Comparison of ENCODE assay signal across 8 cellular contexts in the genomic region with DNA sequence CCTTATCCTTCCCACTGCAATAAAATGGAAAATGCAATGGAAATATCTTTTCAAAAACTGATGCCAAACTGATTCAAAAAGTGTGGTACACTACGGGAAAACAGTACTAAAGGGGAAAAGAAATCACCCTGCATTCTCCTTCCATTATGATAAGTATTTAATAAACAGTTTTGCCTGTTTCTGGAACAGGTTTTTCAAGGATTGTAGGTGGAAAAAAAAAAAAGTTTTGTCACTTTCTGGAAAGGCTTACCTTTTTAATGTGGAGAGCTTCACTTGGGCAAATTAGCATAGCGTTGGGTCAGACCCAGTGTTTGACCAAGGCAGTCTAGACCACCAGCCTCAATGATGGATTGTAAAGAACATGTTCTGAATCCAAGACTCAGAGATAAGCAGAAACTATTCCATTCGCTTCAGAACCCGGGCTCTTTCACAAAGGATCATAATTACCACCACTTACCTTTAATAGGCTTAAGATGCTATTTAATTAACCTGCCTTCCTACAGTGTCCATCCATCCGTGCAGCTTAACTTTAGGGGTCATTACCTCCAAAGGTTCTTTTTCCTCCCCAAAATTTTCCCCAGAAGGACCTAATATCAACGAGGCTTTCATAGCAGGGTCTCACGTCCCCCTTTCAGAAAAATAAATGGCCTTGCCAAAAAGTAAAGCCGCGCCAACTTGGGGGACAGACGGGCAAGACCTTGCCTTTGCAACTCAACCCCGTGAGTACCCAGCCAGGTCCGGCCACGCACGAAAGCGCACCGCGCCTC. TPM values are rescaled to one million over a fixed set of nuclear protein-coding genes. Genes with fewer than 3 reads are reported as not detected.
DNase-seq lines count a peak whose midpoint lies in the region; ATAC-seq and TF ChIP-seq lines count a peak whose summit lies in the region.

No MANE protein-coding gene starts in this region.

- intact Hi-C loops in activated T-helper 2 cell treated with anti-CD3 and anti-CD28 coated beads, Interferon-gamma antibody, Interleukin-2, Interleukin-4, amounts not matched to agents 10 μg/mL and 5 μg/mL and 100 μg/mL, durations not matched to agents 14 hours and 24 hours and 36 hours (cut with micrococcal nuclease): loop anchor here (2.0 to 5.0 kb wide), 5 partner anchors 76 to 1138 kb away; partner anchors contain the start of genes ARL6, CLDND1 and CPOX
- intact Hi-C loops in tibial artery (cut with DNase I; ENCODE audit: low total_unique reads): no loop called here

- H3K36me3 ChIP-seq in kidney epithelial cell (ENCODE audit: control insufficient read depth, insufficient read depth, low read length): no peaks in the 10 kb centered on the region
- no peaks in the 10 kb centered on the region for H3K36me3 ChIP-seq in tibial artery

- no peak overlapping the region for H3K27ac Mint-ChIP-seq in activated CD8-positive, alpha-beta memory T cell treated with anti-CD3 and anti-CD28 coated beads, Interleukin-2, amount 10 ng/mL, durations not matched to agents 7 days and 5 days
- H3K27ac Mint-ChIP-seq in activated T-helper 2 cell treated with anti-CD3 and anti-CD28 coated beads, Interferon-gamma antibody, Interleukin-2, Interleukin-4, amounts not matched to agents 10 μg/mL and 5 μg/mL and 100 μg/mL, durations not matched to agents 14 hours and 24 hours and 36 hours: no peak overlapping the region

- H3K9me3 Mint-ChIP-seq in activated CD8-positive, alpha-beta memory T cell treated with anti-CD3 and anti-CD28 coated beads, Interleukin-2, amount 10 ng/mL, durations not matched to agents 7 days and 5 days (ENCODE audit: low read depth): no peaks in the 10 kb centered on the region
- H3K9me3 Mint-ChIP-seq in activated T-helper 2 cell treated with anti-CD3 and anti-CD28 coated beads, Interferon-gamma antibody, Interleukin-2, Interleukin-4, amounts not matched to agents 10 μg/mL and 5 μg/mL and 100 μg/mL, durations not matched to agents 14 hours and 24 hours and 36 hours: no peaks in the 10 kb centered on the region

- peaks cover 12% of the 10 kb centered on the region for H3K4me1 Mint-ChIP-seq in activated CD8-positive, alpha-beta memory T cell treated with anti-CD3 and anti-CD28 coated beads, Interleukin-2, amount 10 ng/mL, durations not matched to agents 7 days and 5 days
- H3K4me1 Mint-ChIP-seq in activated T-helper 2 cell treated with anti-CD3 and anti-CD28 coated beads, Interferon-gamma antibody, Interleukin-2, Interleukin-4, amounts not matched to agents 10 μg/mL and 5 μg/mL and 100 μg/mL, durations not matched to agents 14 hours and 24 hours and 36 hours (ENCODE audit: low read depth): peaks cover 14% of the 10 kb centered on the region

- ATAC-seq in activated CD8-positive, alpha-beta memory T cell treated with anti-CD3 and anti-CD28 coated beads, Interleukin-2, amount 10 ng/mL, durations not matched to agents 7 days and 5 days: no peak
- no peak for ATAC-seq in GM19452 (IDR thresholded peaks at IDR 0.05; ENCODE audit: unreplicated experiment)

- H3K4me3 Mint-ChIP-seq in activated CD8-positive, alpha-beta memory T cell treated with anti-CD3 and anti-CD28 coated beads, Interleukin-2, amount 10 ng/mL, durations not matched to agents 7 days and 5 days: peak overlapping the region; percentile 73
- peak overlapping the region; percentile 83 for H3K4me3 Mint-ChIP-seq in activated T-helper 2 cell treated with anti-CD3 and anti-CD28 coated beads, Interferon-gamma antibody, Interleukin-2, Interleukin-4, amounts not matched to agents 10 μg/mL and 5 μg/mL and 100 μg/mL, durations not matched to agents 14 hours and 24 hours and 36 hours (ENCODE audit: low read depth)

- peak overlapping the region; percentile 95 to 97 for H3K27ac ChIP-seq in tibial artery

- CTCF ChIA-PET in activated CD8-positive, alpha-beta memory T cell treated with anti-CD3 and anti-CD28 coated beads, Interleukin-2, amount 10 ng/mL, durations not matched to agents 7 days and 5 days (lab: Charles Lee): no interaction called here

- no peaks in the 10 kb centered on the region for H3K36me3 Mint-ChIP-seq in activated CD8-positive, alpha-beta memory T cell treated with anti-CD3 and anti-CD28 coated beads, Interleukin-2, amount 10 ng/mL, durations not matched to agents 7 days and 5 days
- H3K36me3 Mint-ChIP-seq in activated T-helper 2 cell treated with anti-CD3 and anti-CD28 coated beads, Interferon-gamma antibody, Interleukin-2, Interleukin-4, amounts not matched to agents 10 μg/mL and 5 μg/mL and 100 μg/mL, durations not matched to agents 14 hours and 24 hours and 36 hours (ENCODE audit: low read depth): no peaks in the 10 kb centered on the region

- TF ChIP-seq CTCF in kidney epithelial cell (IDR thresholded peaks at IDR 0.05; ENCODE audit: insufficient read depth, low read length, poor library complexity, severe bottlenecking) (no peak), tibial artery (IDR thresholded peaks at IDR 0.05) (no peak)

- no peak for DNase-seq in activated CD8-positive, alpha-beta memory T cell treated with anti-CD3 and anti-CD28 coated beads, Interleukin-2, amount 10 ng/mL, durations not matched to agents 7 days and 5 days
- DNase-seq in activated CD8-positive, alpha-beta memory T cell treated with anti-CD3 and anti-CD28 coated beads, Interleukin-2, amount 50 U/mL, for 4 hours: no peak
- no peak for DNase-seq in activated T-helper 2 cell treated with anti-CD3 and anti-CD28 coated beads, Interferon-gamma antibody, Interleukin-2, Interleukin-4, amounts not matched to agents 10 μg/mL and 5 μg/mL and 100 μg/mL, durations not matched to agents 14 hours and 24 hours and 36 hours (ENCODE audit: low spot score)
- DNase-seq in kidney epithelial cell (ENCODE audit: low read depth) (no peak), tibial artery (no peak), islet precursor cell (no peak), NCI-H345 treated with DMSO at 0.1 percent for 48 hours (lab: John Stamatoyannopoulos, UW; ENCODE audit: unreplicated experiment) (no peak)

- H3K4me1 ChIP-seq in tibial artery: peaks cover 0 to 39% (median 6%) of the 10 kb centered on the region in 4 donors

- H3K4me3 ChIP-seq in kidney epithelial cell (ENCODE audit: low read depth, low read length) (peak overlapping the region; percentile 96), tibial artery (peak overlapping the region; percentile 94 to 97)

- no peaks in the 10 kb centered on the region for H3K9me3 ChIP-seq in tibial artery

- H3K27me3 ChIP-seq in kidney epithelial cell (ENCODE audit: control insufficient read depth, insufficient read depth, low read length) (no peaks in the 10 kb centered on the region), tibial artery (no peaks in the 10 kb centered on the region)

- H3K27me3 Mint-ChIP-seq in activated CD8-positive, alpha-beta memory T cell treated with anti-CD3 and anti-CD28 coated beads, Interleukin-2, amount 10 ng/mL, durations not matched to agents 7 days and 5 days: peaks cover 36% of the 10 kb centered on the region
- peaks cover 19% of the 10 kb centered on the region for H3K27me3 Mint-ChIP-seq in activated T-helper 2 cell treated with anti-CD3 and anti-CD28 coated beads, Interferon-gamma antibody, Interleukin-2, Interleukin-4, amounts not matched to agents 10 μg/mL and 5 μg/mL and 100 μg/mL, durations not matched to agents 14 hours and 24 hours and 36 hours (ENCODE audit: low read depth)

RNA-seq across cellular contexts. Expression of gene DCBLD2, which starts 1.0 kb away (rescaled TPM):
- total RNA-seq in activated CD8-positive, alpha-beta memory T cell treated with anti-CD3 and anti-CD28 coated beads, Interleukin-2, amount 10 ng/mL, durations not matched to agents 7 days and 5 days: 1 to 10 TPM in 1 of 2 experiments, under 1 TPM in 1; 0.50 to 2.0 TPM
- 4.2 and 5.1 TPM in 2 replicates for total RNA-seq in activated T-helper 2 cell treated with anti-CD3 and anti-CD28 coated beads, Interferon-gamma antibody, Interleukin-2, Interleukin-4, amounts not matched to agents 10 μg/mL and 5 μg/mL and 100 μg/mL, durations not matched to agents 14 hours and 24 hours and 36 hours
- 553 and 624 TPM in 2 replicates for total RNA-seq in kidney epithelial cell

Comparison
In these comparisons a context has a peak if more than half of its experiments do, and no peak if none do; other contexts are left out.
1. RNA of gene DCBLD2, which starts 1.0 kb away (total RNA-seq): 553 to 624 TPM in kidney epithelial cell; 4.2 to 5.1 TPM in activated T-helper 2 cell treated with anti-CD3 and anti-CD28 coated beads, Interferon-gamma antibody, Interleukin-2, Interleukin-4, amounts not matched to agents 10 μg/mL and 5 μg/mL and 100 μg/mL, durations not matched to agents 14 hours and 24 hours and 36 hours and 0.50 to 2.0 TPM in activated CD8-positive, alpha-beta memory T cell treated with anti-CD3 and anti-CD28 coated beads, Interleukin-2, amount 10 ng/mL, durations not matched to agents 7 days and 5 days; every median in the first group is over 10 times any median in the second.